Comparison of ENCODE assay signal across 18 cellular contexts in genomic region chr17:73205326-73205980, GRCh38. TPM values are rescaled to one million over a fixed set of nuclear protein-coding genes. Genes with fewer than 3 reads are reported as not detected.
DNase-seq lines count a peak whose midpoint lies in the region; FAIRE-seq lines count a peak whose summit lies in the region.
"Had no signal": no experiment of that assay in that cellular context is flagged by ENCODE, and none has a peak within 500 bp of the region (broad histone marks: within the 10 kb centered on the region; RNA-seq: fewer than 3 reads in every experiment).

No MANE protein-coding gene starts in this region.

- H3K4me3 ChIP-seq in mesendoderm (ENCODE audit: low read length) = no peak overlapping the region
- H3K4me3 ChIP-seq: BLaER1 treated with 17β-estradiol and CSF1 and Interleukin-3, amounts not matched to agents 10 nM and 100 nM; breast epithelium; psoas muscle had no signal

- peak; percentile 85 for FAIRE-seq in islet of Langerhans (lab: Jason Lieb, UNC)

- no peak overlapping the region for H3K27ac ChIP-seq in mesendoderm (ENCODE audit: low read depth, low read length)
- H3K27ac ChIP-seq: BLaER1 treated with 17β-estradiol and CSF1 and Interleukin-3, amounts not matched to agents 10 nM and 100 nM; breast epithelium; psoas muscle had no signal

- H3K27me3 ChIP-seq in mesendoderm (ENCODE audit: insufficient read depth, low read length, poor library complexity) = no peaks in the 10 kb centered on the region
- H3K27me3 ChIP-seq: BLaER1 treated with 17β-estradiol and CSF1 and Interleukin-3, amounts not matched to agents 10 nM and 100 nM; breast epithelium had no signal

- no peak overlapping the region for H3K4ac ChIP-seq in mesendoderm (ENCODE audit: low read depth, low read length)

- H2BK15ac ChIP-seq in mesendoderm (replicated peaks; ENCODE audit: low read depth) = no peak overlapping the region

- H2BK120ac ChIP-seq in mesendoderm (ENCODE audit: low read depth, low read length) = no peak overlapping the region

- no peak overlapping the region for H3K56ac ChIP-seq in mesendoderm (ENCODE audit: low read length)

- DNase-seq in DMS153 treated with DMSO at 0.1 percent for 48 hours (lab: John Stamatoyannopoulos, UW; ENCODE audit: unreplicated experiment) = peak; percentile 96
- peak; percentile 96 for DNase-seq in NCI-H1092 treated with DMSO at 0.1 percent for 48 hours (lab: John Stamatoyannopoulos, UW)
- DNase-seq in NCI-H526 treated with DMSO at 0.1 percent for 48 hours (lab: John Stamatoyannopoulos, UW) = peak; percentile 31
- DNase-seq in hippocampal formation (lab: John Stamatoyannopoulos, UW) = no peak
- no peak for DNase-seq in NCI-H1436 treated with DMSO at 0.1 percent for 48 hours (lab: John Stamatoyannopoulos, UW)
- no peak for DNase-seq in mesendoderm
- DNase-seq in activated CD4-positive, alpha-beta T cell treated with anti-CD3 and anti-CD28 coated beads, Interleukin-2, amount 50 U/mL, for 48 hours = no peak
- DNase-seq: activated naive CD4-positive, alpha-beta T cell treated with Interleukin-2 at 50 U/mL for 16 hours; hypothalamus; left cardiac atrium; NCI-H1436; SK-N-SH; stimulated activated CD4-positive, alpha-beta T cell treated with anti-CD3 and anti-CD28 coated beads, Interleukin-12 subunit alpha, Interleukin-12 subunit beta, amount 100 ng/mL, for 4 hours had no signal

- H3K4me2 ChIP-seq in mesendoderm (ENCODE audit: low read length) = no peak overlapping the region
- H3K4me2 ChIP-seq: BLaER1 treated with 17β-estradiol and CSF1 and Interleukin-3, amounts not matched to agents 10 nM and 100 nM; SK-N-SH had no signal

- no peak overlapping the region for H2BK5ac ChIP-seq in mesendoderm (ENCODE audit: low read length)

- no peak overlapping the region for H2AK5ac ChIP-seq in mesendoderm (ENCODE audit: low read length)

- no peak overlapping the region for H4K8ac ChIP-seq in mesendoderm (ENCODE audit: low read depth, low read length)

- H3K18ac ChIP-seq in mesendoderm (ENCODE audit: low read length) = no peak overlapping the region

- H4K5ac ChIP-seq in mesendoderm (ENCODE audit: low read length) = no peak overlapping the region

- no peak overlapping the region for H3K9ac ChIP-seq in mesendoderm (ENCODE audit: low read length)
- H3K9ac ChIP-seq: BLaER1 treated with 17β-estradiol and CSF1 and Interleukin-3, amounts not matched to agents 10 nM and 100 nM; SK-N-SH had no signal

- H3K23ac ChIP-seq in mesendoderm (ENCODE audit: low read length) = no peak overlapping the region

- H3K79me2 ChIP-seq in mesendoderm (ENCODE audit: control insufficient read depth, insufficient read depth, low read length) = no peaks in the 10 kb centered on the region

- peaks cover 28% of the 10 kb centered on the region for H3K36me3 ChIP-seq in mesendoderm (ENCODE audit: control insufficient read depth, insufficient read depth, low read length)

- no peaks in the 10 kb centered on the region for H3K4me1 ChIP-seq in mesendoderm (ENCODE audit: control insufficient read depth, low read depth, low read length)
- H3K4me1 ChIP-seq: BLaER1 treated with 17β-estradiol and CSF1 and Interleukin-3, amounts not matched to agents 10 nM and 100 nM; breast epithelium had no signal

- WGBS in mesendoderm (ENCODE audit: extremely low coverage, insufficient coverage, low lambda C conversion rate) = no CpG with 5 or more reads among the region's 10 CpGs

- peaks cover 7% of the 10 kb centered on the region for H3K79me1 ChIP-seq in mesendoderm (ENCODE audit: low read length)

RNA-seq across cellular contexts. Expression of gene COG1, which starts 12.6 kb away (rescaled TPM):
- polyA plus RNA-seq in mesendoderm (2013, experiment 1 of 2) = 17.9 TPM
- 18.4 TPM for polyA plus RNA-seq in mesendoderm (2013, experiment 2 of 2)

RNA-seq across cellular contexts. Expression of gene SSTR2, which starts 40.6 kb away (rescaled TPM):
- polyA plus RNA-seq in mesendoderm (2013, experiment 1 of 2) = 0.38 TPM
- 0.35 TPM for polyA plus RNA-seq in mesendoderm (2013, experiment 2 of 2)
- polyA plus RNA-seq: fibroblast of lung had no signal

RNA-seq across cellular contexts. Expression of gene CPSF4L, which starts 56.2 kb away (rescaled TPM):
- polyA plus RNA-seq in mesendoderm (2013, experiment 1 of 2) = 0.06 TPM
- not detected for polyA plus RNA-seq in mesendoderm (2013, experiment 2 of 2)
- polyA plus RNA-seq: fibroblast of lung, psoas muscle had no signal

Comparison
In these comparisons a context has a peak if more than half of its experiments do, and no peak if none do; other contexts are left out.
1. DNase-seq: peak in DMS153 treated with DMSO at 0.1 percent for 48 hours (single experiment), NCI-H1092 treated with DMSO at 0.1 percent for 48 hours (single experiment) and NCI-H526 treated with DMSO at 0.1 percent for 48 hours (single experiment); none in hippocampal formation (0 of 2), NCI-H1436 treated with DMSO at 0.1 percent for 48 hours (single experiment), mesendoderm (single experiment) and activated CD4-positive, alpha-beta T cell treated with anti-CD3 and anti-CD28 coated beads, Interleukin-2, amount 50 U/mL, for 48 hours (0 of 2).